In genomic region chr13:51805313-51805712, GRCh38 we compare ENCODE assay signal across 13 cellular contexts. TPM values are rescaled to one million over a fixed set of nuclear protein-coding genes. Genes with fewer than 3 reads are reported as not detected.
DNase-seq lines count a peak whose midpoint lies in the region; ATAC-seq, FAIRE-seq and TF ChIP-seq lines count a peak whose summit lies in the region.
"Had no signal": no experiment of that assay in that cellular context is flagged by ENCODE, and none has a peak within 500 bp of the region (broad histone marks: within the 10 kb centered on the region; RNA-seq: fewer than 3 reads in every experiment).

No MANE protein-coding gene starts in this region.

- peaks cover 48% of the 10 kb centered on the region for H3K4me1 Mint-ChIP-seq in dendritic cell treated with granulocyte-macrophage colony-stimulating factor and Interleukin-4, amounts not matched to agents 40 ng/mL and 50 ng/mL, for 4 days (ENCODE audit: low read depth)

- intact Hi-C loops in dendritic cell treated with granulocyte-macrophage colony-stimulating factor and Interleukin-4, amounts not matched to agents 40 ng/mL and 50 ng/mL, for 4 days (cut with micrococcal nuclease), result no loop called here

- FAIRE-seq in frontal cortex (lab: Jason Lieb, UNC), result no peak
- FAIRE-seq: bronchial epithelial cell, D721Med had no signal

- TF ChIP-seq CTCF in 22Rv1 (IDR thresholded peaks at IDR 0.05) (no peak), neutrophil (IDR thresholded peaks at IDR 0.05) (no peak)

- no peaks in the 10 kb centered on the region for H3K27me3 ChIP-seq in HUES64 (ENCODE audit: insufficient read depth, low read length)
- H3K27me3 ChIP-seq in neutrophil, result peaks cover 16% of the 10 kb centered on the region

- H3K9me3 Mint-ChIP-seq in dendritic cell treated with granulocyte-macrophage colony-stimulating factor and Interleukin-4, amounts not matched to agents 40 ng/mL and 50 ng/mL, for 4 days, result no peaks in the 10 kb centered on the region

- peak overlapping the region; percentile 90 for H3K27ac Mint-ChIP-seq in dendritic cell treated with granulocyte-macrophage colony-stimulating factor and Interleukin-4, amounts not matched to agents 40 ng/mL and 50 ng/mL, for 4 days

- H3K9me3 ChIP-seq in HUES64 (ENCODE audit: insufficient read depth, low read depth, low read length) (no peaks in the 10 kb centered on the region), neutrophil (no peaks in the 10 kb centered on the region)

- H3K36me3 ChIP-seq in HUES64 (ENCODE audit: insufficient read depth, low read length), result no peaks in the 10 kb centered on the region
- peaks cover 4% of the 10 kb centered on the region for H3K36me3 ChIP-seq in neutrophil

- 0 out of 2 replicates have a peak overlapping the region, but pooled peaks have one; percentile 88 for H3K4me3 ChIP-seq in HUES64 (ENCODE audit: low read length)
- peak overlapping the region; percentile 83 to 88 for H3K4me3 ChIP-seq in neutrophil (ENCODE audit: low read depth in 1 of 2, low read length in 1 of 2)

- H3K27me3 Mint-ChIP-seq in dendritic cell treated with granulocyte-macrophage colony-stimulating factor and Interleukin-4, amounts not matched to agents 40 ng/mL and 50 ng/mL, for 4 days, result peaks cover 6% of the 10 kb centered on the region

- H3K4me1 ChIP-seq in HUES64 (ENCODE audit: insufficient read depth, low read length) (peaks cover 30% of the 10 kb centered on the region), neutrophil (ENCODE audit: control insufficient read depth in 1 of 2, insufficient read depth in 1 of 2, low read depth in 1 of 2, low read length in 1 of 2) (peaks cover 47 to 53% of the 10 kb centered on the region in 2 experiments)

- ATAC-seq in HG03095 (IDR thresholded peaks at IDR 0.05; ENCODE audit: unreplicated experiment), result no peak

- no peak overlapping the region for H3K9ac ChIP-seq in HUES64 (ENCODE audit: low read depth, low read length)

- H3K27ac ChIP-seq in 22Rv1 (peak overlapping the region; percentile 95; the same call in 1 of the 2 replicates), HUES64 (ENCODE audit: low read depth, low read length) (no peak overlapping the region), neutrophil (peak overlapping the region; percentile 98)

- WGBS in HUES64, result 77% methylated on average over 3 of the region's 4 CpGs

- H3K36me3 Mint-ChIP-seq in dendritic cell treated with granulocyte-macrophage colony-stimulating factor and Interleukin-4, amounts not matched to agents 40 ng/mL and 50 ng/mL, for 4 days (ENCODE audit: low read depth), result no peaks in the 10 kb centered on the region

- no peak overlapping the region for H3K4me3 Mint-ChIP-seq in dendritic cell treated with granulocyte-macrophage colony-stimulating factor and Interleukin-4, amounts not matched to agents 40 ng/mL and 50 ng/mL, for 4 days

- no peak for DNase-seq in NCI-H446 treated with DMSO at 0.1 percent for 48 hours (lab: John Stamatoyannopoulos, UW)
- DNase-seq in frontal cortex (ENCODE audit: low spot score in 2 of 2), result no peak
- no peak for DNase-seq in NK-92 (lab: John Stamatoyannopoulos, UW; ENCODE audit: unreplicated experiment)
- DNase-seq: NCI-H526 treated with DMSO at 0.1 percent for 48 hours had no signal

RNA-seq across cellular contexts. Expression of gene DHRS12, which starts 1.4 kb away (rescaled TPM):
- polyA plus RNA-seq in HUES64 (2013, experiment 1 of 2), result 7.9 TPM
- 10.1 TPM for polyA plus RNA-seq in HUES64 (2013, experiment 2 of 2)
- total RNA-seq in frontal cortex, result 7.3 TPM

RNA-seq across cellular contexts. Expression of gene TMEM272, which starts 39.7 kb away (rescaled TPM):
- polyA plus RNA-seq in HUES64 (2013, experiment 1 of 2), result not detected
- not detected for polyA plus RNA-seq in HUES64 (2013, experiment 2 of 2)
- 1.6 TPM for total RNA-seq in frontal cortex
- total RNA-seq: bronchial epithelial cell, H4 had no signal

RNA-seq across cellular contexts. Expression of gene CCDC70, which starts 56.5 kb away (rescaled TPM):
- not detected for polyA plus RNA-seq in HUES64 (2013, experiment 1 of 2)
- polyA plus RNA-seq in HUES64 (2013, experiment 2 of 2), result not detected
- not detected for total RNA-seq in frontal cortex
- total RNA-seq: bronchial epithelial cell, H4, omental fat pad had no signal
